ENCODE assay signal across 23 cellular contexts in the genomic region with DNA sequence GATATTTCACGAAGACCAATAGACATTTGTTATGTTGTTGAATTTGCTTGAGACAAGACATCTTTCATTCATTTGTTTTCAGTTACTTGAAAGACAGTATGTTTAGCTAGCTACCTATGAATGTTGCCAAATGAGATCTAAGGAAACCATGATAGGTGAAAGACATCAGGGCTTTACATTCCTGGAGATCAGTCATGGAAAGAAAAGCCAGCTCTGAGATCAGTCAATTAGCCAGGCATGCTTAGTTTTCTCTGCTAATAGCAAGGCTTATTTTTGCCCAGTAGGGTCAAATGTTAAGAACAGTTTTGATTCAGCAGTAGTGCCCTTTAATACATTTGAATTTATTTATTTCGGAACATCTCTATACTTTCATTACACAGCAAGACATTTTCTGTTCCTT.
"Had no signal": no experiment of that assay in that cellular context is flagged by ENCODE, and none has a peak within 500 bp of the region (broad histone marks: within the 10 kb centered on the region; RNA-seq: fewer than 3 reads in every experiment).

No MANE protein-coding gene starts in this region.

- H3K27me3 Mint-ChIP-seq: type B pancreatic cell had no signal

- H3K27ac Mint-ChIP-seq: activated T-helper 1 cell treated with anti-CD3 and anti-CD28 coated beads, Interleukin-12 subunit alpha, Interleukin-12 subunit beta, Interleukin-2, Interleukin-4 antibody, amounts not matched to agents 30 ng/mL and 10 ng/mL and 1 ng/mL, durations not matched to agents 14 hours and 24 hours and 36 hours; type B pancreatic cell had no signal

- H3K4me1 ChIP-seq: esophagus muscularis mucosa, heart right ventricle, spleen, testis, uterus had no signal

- H3K36me3 ChIP-seq: esophagus muscularis mucosa, heart right ventricle, spleen, uterus had no signal

- H3K4me3 Mint-ChIP-seq: activated T-helper 1 cell treated with anti-CD3 and anti-CD28 coated beads, Interleukin-12 subunit alpha, Interleukin-12 subunit beta, Interleukin-2, Interleukin-4 antibody, amounts not matched to agents 30 ng/mL and 10 ng/mL and 1 ng/mL, durations not matched to agents 14 hours and 24 hours and 36 hours; type B pancreatic cell had no signal

- H3K9me3 Mint-ChIP-seq: type B pancreatic cell had no signal

- H3K27me3 ChIP-seq: esophagus muscularis mucosa, foreskin keratinocyte, heart right ventricle, spleen, testis, uterus had no signal

- H3K9me3 ChIP-seq: esophagus muscularis mucosa, testis, uterus had no signal

- H3K36me3 Mint-ChIP-seq: type B pancreatic cell had no signal

- ATAC-seq: foreskin keratinocyte; heart right ventricle; left ventricle myocardium superior; right cardiac atrium; stimulated activated naive CD8-positive, alpha-beta T cell treated with anti-CD3 and anti-CD28 coated beads, Interleukin-15, Interleukin-2, amounts not matched to agents 100 U/mL and 50 U/mL, for 24 hours had no signal

- H3K27ac ChIP-seq: esophagus muscularis mucosa, foreskin keratinocyte, heart right ventricle, spleen, testis, uterus, VCaP had no signal

- H3K4me3 ChIP-seq: esophagus muscularis mucosa, heart right ventricle, spleen, testis, uterus had no signal

- DNase-seq: activated CD4-positive, alpha-beta T cell treated with anti-CD3 and anti-CD28 coated beads for 4 hours; activated CD4-positive, alpha-beta T cell treated with anti-CD3 and anti-CD28 coated beads, Interleukin-2, amount 50 U/mL, for 4 hours; activated CD8-positive, alpha-beta memory T cell treated with anti-CD3 and anti-CD28 coated beads, Interleukin-2, amount 50 U/mL, for 4 hours; activated gamma-delta T cell; activated naive CD4-positive, alpha-beta T cell treated with anti-CD3 and anti-CD28 coated beads, Interleukin-2, amount 50 U/mL, for 16 hours; activated T-cell treated with anti-CD3 and anti-CD28 coated beads, Interleukin-2, amount 50 U/mL, for 1 hour; amniotic stem cell; caudate nucleus; cortex of kidney; foreskin keratinocyte; heart right ventricle; left ventricle myocardium superior; occipital lobe; right cardiac atrium; spleen; stimulated activated CD4-positive, alpha-beta T cell treated with anti-CD3 and anti-CD28 coated beads, Interleukin-2, amount 100 ng/mL, for 48 hours; stimulated activated naive CD8-positive, alpha-beta T cell treated with anti-CD3 and anti-CD28 coated beads, Interleukin-15, Interleukin-2, amounts not matched to agents 100 U/mL and 50 U/mL, for 24 hours; testis; uterus had no signal
